In the genomic region with DNA sequence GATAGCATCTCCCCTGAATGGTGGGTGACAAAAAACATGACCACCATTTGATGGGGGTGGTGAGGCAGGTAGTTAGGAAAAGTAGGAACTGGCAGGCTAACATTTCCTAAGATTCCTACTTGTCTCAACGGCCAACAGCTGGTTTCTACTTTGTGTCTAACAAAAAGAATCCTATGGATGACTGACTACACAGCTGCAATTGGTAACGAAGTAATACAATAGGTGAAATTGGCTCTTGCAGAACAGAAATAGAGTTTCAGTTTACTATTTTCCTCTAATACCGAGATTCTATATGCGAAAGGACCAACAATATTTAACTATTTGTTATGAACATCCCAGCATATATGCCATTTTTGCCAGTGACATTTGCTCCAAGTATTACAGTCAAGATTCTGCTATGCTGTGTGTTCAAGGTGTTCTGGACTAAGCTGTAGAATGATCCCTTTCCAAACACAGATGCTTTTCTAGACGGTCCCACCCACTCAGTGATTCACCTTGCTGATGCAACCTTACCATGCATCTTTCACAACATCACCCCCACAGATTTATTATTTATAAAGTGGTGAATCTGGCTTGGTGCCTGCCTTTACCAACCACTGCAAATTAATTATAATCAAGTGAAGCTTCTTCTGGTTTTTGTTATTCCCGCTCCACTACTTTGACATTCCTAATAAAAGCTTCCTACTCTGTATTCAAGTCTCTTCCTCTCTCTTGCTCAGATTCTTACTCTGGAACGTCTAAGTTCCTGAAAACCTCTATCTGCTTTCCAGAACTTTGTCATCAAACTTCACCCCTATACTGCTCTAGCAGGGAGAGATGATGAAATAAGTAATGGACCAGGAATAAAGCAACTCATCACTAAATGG, we compare ENCODE assay signal across 9 cellular contexts. TPM values are rescaled to one million over a fixed set of nuclear protein-coding genes. Genes with fewer than 3 reads are reported as not detected.
A peak's percentile ranks its signal among the peaks of the same experiment; 100 is the strongest.
DNase-seq lines count a peak whose midpoint lies in the region; ATAC-seq and TF ChIP-seq lines count a peak whose summit lies in the region.
"Had no signal": no experiment of that assay in that cellular context is flagged by ENCODE, and none has a peak within 500 bp of the region (broad histone marks: within the 10 kb centered on the region; RNA-seq: fewer than 3 reads in every experiment).

No MANE protein-coding gene starts in this region.

- H3K79me2 ChIP-seq in H9 (ENCODE audit: insufficient read depth, low read length) = no peaks in the 10 kb centered on the region

- H3K79me1 ChIP-seq in H9 (ENCODE audit: insufficient read depth, low read depth, low read length, poor library complexity, severe bottlenecking) = no peaks in the 10 kb centered on the region

- H4K5ac ChIP-seq in H9 (ENCODE audit: insufficient read length, low read depth, low read length) = no peak overlapping the region

- H2BK120ac ChIP-seq in H9 (ENCODE audit: low read depth, low read length, poor library complexity, severe bottlenecking) = no peak overlapping the region

- H2BK12ac ChIP-seq in H9 (ENCODE audit: insufficient read length, low read depth, low read length) = no peak overlapping the region

- H2BK15ac ChIP-seq in H9 (ENCODE audit: low read depth, low read length) = no peak overlapping the region

- H4K20me1 ChIP-seq in H9 (ENCODE audit: control insufficient read depth, insufficient read depth, insufficient read length) = no peaks in the 10 kb centered on the region

- DNase-seq in activated CD8-positive, alpha-beta memory T cell treated with anti-CD3 and anti-CD28 coated beads for 4 hours (ENCODE audit: low read depth in 2 of 2) = peak; percentile 7 to 12
- no peak for DNase-seq in activated CD8-positive, alpha-beta memory T cell treated with anti-CD3 and anti-CD28 coated beads for 24 hours
- DNase-seq in WTC11 (ENCODE audit: low spot score) (no peak), fibroblast of peridontal ligament (ENCODE audit: extremely low read depth) (peak; percentile 43), NCI-H524 treated with DMSO at 0.1 percent for 48 hours (lab: John Stamatoyannopoulos, UW) (no peak), H9 (no peak)
- peak in 1 of 2 donors; percentile 54 for DNase-seq in stimulated activated effector memory CD8-positive, alpha-beta T cell treated with anti-CD3 and anti-CD28 coated beads, Interleukin-12 subunit alpha, Interleukin-12 subunit beta, amount 100 ng/mL, for 72 hours (ENCODE audit: low spot score in 2 of 2)
- DNase-seq: left ventricle myocardium inferior had no signal

- H2AFZ ChIP-seq in H9 (ENCODE audit: low read length) = no peak overlapping the region

- no peak overlapping the region for H4K8ac ChIP-seq in H9 (replicated peaks; ENCODE audit: insufficient read length, low read depth, low read length)

- no peak overlapping the region for H3K23ac ChIP-seq in H9 (ENCODE audit: insufficient read length, low read depth, low read length)

- H3K36me3 Mint-ChIP-seq in WTC11 (peaks cover 3% of the 10 kb centered on the region; the same call in 1 of the 2 replicates), H9 (ENCODE audit: insufficient read depth in 1 of 3, low read depth in 3 of 3) (peaks cover 0 to 15% (median 7%) of the 10 kb centered on the region in 3 experiments; a peak in 4 of 7 replicates)
- H3K36me3 Mint-ChIP-seq in stimulated activated effector memory CD8-positive, alpha-beta T cell treated with anti-CD3 and anti-CD28 coated beads, Interleukin-12 subunit alpha, Interleukin-12 subunit beta, amount 100 ng/mL, for 72 hours = peaks cover 57% of the 10 kb centered on the region

- H3K27me3 Mint-ChIP-seq in WTC11 (ENCODE audit: low read depth) (no peaks in the 10 kb centered on the region), H9 (ENCODE audit: low read depth) (no peaks in the 10 kb centered on the region)

- no peak overlapping the region for H3T11ph ChIP-seq in H9 (ENCODE audit: low read length)

- H3K23me2 ChIP-seq in H9 (ENCODE audit: insufficient read length, low read depth, low read length, poor library complexity, severe bottlenecking) = no peaks in the 10 kb centered on the region

- H3K9me3 Mint-ChIP-seq in WTC11 = no peaks in the 10 kb centered on the region
- no peaks in the 10 kb centered on the region for H3K9me3 Mint-ChIP-seq in stimulated activated effector memory CD8-positive, alpha-beta T cell treated with anti-CD3 and anti-CD28 coated beads, Interleukin-12 subunit alpha, Interleukin-12 subunit beta, amount 100 ng/mL, for 72 hours
- H3K9me3 Mint-ChIP-seq in H9 = no peaks in the 10 kb centered on the region

- TF ChIP-seq CTCF in WTC11 (IDR thresholded peaks at IDR 0.05) (no peak), H9 (conservative IDR thresholded peaks at IDR 0.05) (no peak)

- POLR2A ChIA-PET in WTC11 (lab: Charles Lee) = interaction anchor here (0.7 to 1.6 kb wide), 3 partner anchors 12 to 31 kb away, joined by 3 to 4 read pairs (median 3); a partner anchor contains a TSS

- ATAC-seq in WTC11 = no peak
- peak; percentile 83 for ATAC-seq in stimulated activated effector memory CD8-positive, alpha-beta T cell treated with anti-CD3 and anti-CD28 coated beads, Interleukin-12 subunit alpha, Interleukin-12 subunit beta, amount 100 ng/mL, for 72 hours
- no peak for ATAC-seq in HG02840 (IDR thresholded peaks at IDR 0.05; ENCODE audit: low FRiP score, unreplicated experiment)

- H3K18ac ChIP-seq in H9 (ENCODE audit: insufficient read length, low read depth, low read length) = no peak overlapping the region

- no peak overlapping the region for H3K4ac ChIP-seq in H9 (ENCODE audit: low read depth, low read length)

- H3K14ac ChIP-seq in H9 (ENCODE audit: insufficient read depth, low read length) = no peak overlapping the region

- H2AK5ac ChIP-seq in H9 (ENCODE audit: insufficient read length, low read length) = no peak overlapping the region

- H3K9ac ChIP-seq in H9 (ENCODE audit: extremely low read depth, insufficient read length, low read length) = no peak overlapping the region

- CTCF ChIA-PET in WTC11 (lab: Charles Lee) = interaction anchor here (0.9 kb wide), 1 partner anchor 98 kb away, joined by 3 read pairs; no protein-coding TSS in a partner anchor

- no peak overlapping the region for H2BK20ac ChIP-seq in H9 (ENCODE audit: low read depth, low read length, poor library complexity, severe bottlenecking)

- H3K4me1 ChIP-seq in H9 (ENCODE audit: insufficient read depth, low read length) = no peaks in the 10 kb centered on the region

- H3K27ac Mint-ChIP-seq in WTC11 (no peak overlapping the region), H9 (peak overlapping the region in 1 of 3 experiments; percentile 22; a peak in 1 of 7 replicates)
- peak overlapping the region; percentile 75 for H3K27ac Mint-ChIP-seq in stimulated activated effector memory CD8-positive, alpha-beta T cell treated with anti-CD3 and anti-CD28 coated beads, Interleukin-12 subunit alpha, Interleukin-12 subunit beta, amount 100 ng/mL, for 72 hours

- no peaks in the 10 kb centered on the region for H3K27me3 ChIP-seq in H9 (ENCODE audit: insufficient read depth, low read length)

- H3K56ac ChIP-seq in H9 (ENCODE audit: insufficient read length, low read depth, low read length) = no peak overlapping the region

- peaks cover 3% of the 10 kb centered on the region; the same call in 1 of the 2 replicates for H3K4me1 Mint-ChIP-seq in WTC11
- H3K4me1 Mint-ChIP-seq in stimulated activated effector memory CD8-positive, alpha-beta T cell treated with anti-CD3 and anti-CD28 coated beads, Interleukin-12 subunit alpha, Interleukin-12 subunit beta, amount 100 ng/mL, for 72 hours = peaks cover 35% of the 10 kb centered on the region
- H3K4me1 Mint-ChIP-seq in H9 = peaks cover 0 to 6% of the 10 kb centered on the region in 2 experiments; a peak in 2 of 4 replicates

- no peak overlapping the region for H3K27ac ChIP-seq in H9 (ENCODE audit: insufficient read length, low read depth, low read length)
- H3K27ac ChIP-seq: left ventricle myocardium inferior had no signal

- no peak overlapping the region for H4K91ac ChIP-seq in H9 (ENCODE audit: insufficient read length, low read depth, low read length)

- H3K4me3 Mint-ChIP-seq in WTC11 = no peak overlapping the region
- H3K4me3 Mint-ChIP-seq in stimulated activated effector memory CD8-positive, alpha-beta T cell treated with anti-CD3 and anti-CD28 coated beads, Interleukin-12 subunit alpha, Interleukin-12 subunit beta, amount 100 ng/mL, for 72 hours = no peak overlapping the region
- no peak overlapping the region for H3K4me3 Mint-ChIP-seq in H9

- no peak overlapping the region for H3K4me2 ChIP-seq in H9 (ENCODE audit: insufficient read depth, insufficient read length, low read length)

- no CpG with 5 or more reads among the region's 7 CpGs for WGBS in H9 (ENCODE audit: extremely low coverage, insufficient read length, low lambda C conversion rate)

- H2BK5ac ChIP-seq in H9 (ENCODE audit: insufficient read length, low read length) = no peak overlapping the region

- no peaks in the 10 kb centered on the region for H3K9me3 ChIP-seq in H9 (ENCODE audit: control insufficient read depth, low read depth, low read length)
- H3K9me3 ChIP-seq: left ventricle myocardium inferior had no signal

TF ChIP-seq in WTC11, 78 proteins besides CTCF, POLR2A, EP300 and RAD21:
- no peak for TF ChIP-seq ZNF671 (CRISPR knock-in tag; IDR thresholded peaks at IDR 0.05)
- peak; percentile 94 for TF ChIP-seq GABPB1 (CRISPR knock-in tag; IDR thresholded peaks at IDR 0.05)

RNA-seq across cellular contexts. Expression of a gene that starts 16.8 kb away (rescaled TPM):
- total RNA-seq in WTC11 (2021) (19.0 to 26.7 TPM (median 23.3 TPM) in 3 replicates), H9 (2021) (18.8 and 22.3 TPM in 2 replicates)

RNA-seq across cellular contexts. Expression of a gene that starts 17.2 kb away (rescaled TPM):
- total RNA-seq in WTC11 (2021) (21.6 to 24.7 TPM (median 23.6 TPM) in 3 replicates), H9 (2021) (23.5 and 23.7 TPM in 2 replicates)

RNA-seq across cellular contexts. Expression of a gene that starts 30.5 kb away (rescaled TPM):
- total RNA-seq in WTC11 (2021) (27.0 to 32.9 TPM (median 32.7 TPM) in 3 replicates), H9 (2021) (22.6 and 29.3 TPM in 2 replicates)

Comparison
In these comparisons a context has a peak if more than half of its experiments do, and no peak if none do; other contexts are left out.
1. DNase-seq: peak in activated CD8-positive, alpha-beta memory T cell treated with anti-CD3 and anti-CD28 coated beads for 4 hours (2 of 2) and fibroblast of peridontal ligament (single experiment); none in activated CD8-positive, alpha-beta memory T cell treated with anti-CD3 and anti-CD28 coated beads for 24 hours (single experiment), WTC11 (single experiment), NCI-H524 treated with DMSO at 0.1 percent for 48 hours (single experiment) and H9 (single experiment).